In genomic region chr2:120863661-120864320, GRCh38 we compare ENCODE assay signal across 15 cellular contexts.
DNase-seq lines count a peak whose midpoint lies in the region; ATAC-seq and TF ChIP-seq lines count a peak whose summit lies in the region.
"Had no signal": no experiment of that assay in that cellular context is flagged by ENCODE, and none has a peak within 500 bp of the region (broad histone marks: within the 10 kb centered on the region; RNA-seq: fewer than 3 reads in every experiment).

No MANE protein-coding gene starts in this region.

- H3K9ac ChIP-seq in MM.1S (ENCODE audit: low read length) = no peak overlapping the region
- H3K9ac ChIP-seq: BLaER1 treated with 17β-estradiol and CSF1 and Interleukin-3, amounts not matched to agents 10 nM and 100 nM had no signal

- peaks cover 3% of the 10 kb centered on the region for H3K36me3 Mint-ChIP-seq in T-helper 17 cell (ENCODE audit: low read depth)
- H3K36me3 Mint-ChIP-seq: natural killer cell treated with Interleukin-12 subunit alpha and Interleukin-12 subunit beta and Interleukin-15 and Interleukin-18, amount 100 ng/mL, for 72 hours; T-cell had no signal

- H2AFZ ChIP-seq in MM.1S (ENCODE audit: low read length) = no peak overlapping the region

- no peaks in the 10 kb centered on the region for H3K4me1 ChIP-seq in MM.1S (ENCODE audit: low read length)
- peaks cover 4 to 15% of the 10 kb centered on the region in 2 donors for H3K4me1 ChIP-seq in thyroid gland

- H3K27ac Mint-ChIP-seq in T-helper 17 cell = no peak overlapping the region
- H3K27ac Mint-ChIP-seq: natural killer cell treated with Interleukin-12 subunit alpha and Interleukin-12 subunit beta and Interleukin-15 and Interleukin-18, amount 100 ng/mL, for 72 hours; T-cell had no signal

- TF ChIP-seq CTCF in AG09319 (IDR thresholded peaks at IDR 0.05; ENCODE audit: low read depth, low read length) (no peak), omental fat pad (IDR thresholded peaks at IDR 0.05) (no peak), MM.1S (IDR thresholded peaks at IDR 0.05; ENCODE audit: low read length) (no peak), thyroid gland (IDR thresholded peaks at IDR 0.05) (no peak)

- intact Hi-C loops in thyroid gland (cut with DNase I) = no loop called here

- no peaks in the 10 kb centered on the region for H3K9me2 ChIP-seq in MM.1S (replicated peaks; ENCODE audit: insufficient read depth, low read length)

- H3K4me3 ChIP-seq in MM.1S (ENCODE audit: low read length) (no peak overlapping the region), thyroid gland (replicated peaks in 1 of 3) (no peak overlapping the region)
- H3K4me3 ChIP-seq: BLaER1 treated with 17β-estradiol and CSF1 and Interleukin-3, amounts not matched to agents 10 nM and 100 nM; heart right ventricle had no signal

- 82 to 91% methylated on average over 10 of the region's 10 CpGs for WGBS in thyroid gland, 2 donors

- peaks cover 35% of the 10 kb centered on the region for H3K27me3 Mint-ChIP-seq in T-helper 17 cell

- H3K4me2 ChIP-seq in MM.1S (ENCODE audit: low read depth, low read length) = no peak overlapping the region
- H3K4me2 ChIP-seq: BLaER1 treated with 17β-estradiol and CSF1 and Interleukin-3, amounts not matched to agents 10 nM and 100 nM had no signal

- peak; percentile 80 for ATAC-seq in esophagus mucosa
- peak; percentile 84 for ATAC-seq in omental fat pad (ENCODE audit: low FRiP score)
- ATAC-seq in T-helper 17 cell = no peak
- ATAC-seq in HG02763 (IDR thresholded peaks at IDR 0.05; ENCODE audit: unreplicated experiment) = no peak
- ATAC-seq: natural killer cell treated with Interleukin-12 subunit alpha and Interleukin-12 subunit beta and Interleukin-15 and Interleukin-18, amount 100 ng/mL, for 72 hours; T-cell had no signal

- H3K27me3 ChIP-seq in MM.1S (replicated peaks; ENCODE audit: insufficient read depth, low read length) = no peaks in the 10 kb centered on the region; the same call in 1 of the 2 replicates
- H3K27me3 ChIP-seq in thyroid gland = no peaks in the 10 kb centered on the region

- DNase-seq in AG09319 (ENCODE audit: extremely low read depth, low read depth) = peak; percentile 45
- peak; percentile 22 for DNase-seq in NCI-H69 (lab: John Stamatoyannopoulos, UW)
- no peak for DNase-seq in omental fat pad (ENCODE audit: low spot score)
- DNase-seq in T-helper 17 cell = no peak
- no peak for DNase-seq in MM.1S
- DNase-seq in thyroid gland = no peak
- DNase-seq: activated CD8-positive, alpha-beta memory T cell treated with anti-CD3 and anti-CD28 coated beads, Interleukin-2, amount 50 U/mL, for 4 hours; caudate nucleus; heart right ventricle; KG1; T-cell had no signal

- H3K36me3 ChIP-seq in MM.1S (replicated peaks; ENCODE audit: insufficient read depth, low read length) (no peaks in the 10 kb centered on the region), thyroid gland (no peaks in the 10 kb centered on the region)
- H3K36me3 ChIP-seq: BLaER1 treated with 17β-estradiol and CSF1 and Interleukin-3, amounts not matched to agents 10 nM and 100 nM; heart right ventricle had no signal

- no peaks in the 10 kb centered on the region for H3K79me2 ChIP-seq in MM.1S (ENCODE audit: low read length)

- no peaks in the 10 kb centered on the region for H3K9me3 ChIP-seq in T-helper 17 cell (ENCODE audit: control insufficient read depth, low read length, poor library complexity, severe bottlenecking)
- H3K9me3 ChIP-seq in MM.1S (replicated peaks; ENCODE audit: insufficient read depth, low read length) = no peaks in the 10 kb centered on the region
- no peaks in the 10 kb centered on the region for H3K9me3 ChIP-seq in thyroid gland
- H3K9me3 ChIP-seq: BLaER1 treated with 17β-estradiol and CSF1 and Interleukin-3, amounts not matched to agents 10 nM and 100 nM; heart right ventricle had no signal

- no peak for TF ChIP-seq POLR2A in thyroid gland (IDR thresholded peaks at IDR 0.05)

- peaks cover 3% of the 10 kb centered on the region for H3K4me1 Mint-ChIP-seq in T-helper 17 cell
- H3K4me1 Mint-ChIP-seq: T-cell had no signal

- H4K20me1 ChIP-seq in MM.1S (ENCODE audit: insufficient read depth, low read length) = no peaks in the 10 kb centered on the region
- H4K20me1 ChIP-seq: BLaER1 treated with 17β-estradiol and CSF1 and Interleukin-3, amounts not matched to agents 10 nM and 100 nM had no signal

- H3K27ac ChIP-seq in MM.1S (ENCODE audit: low read length) (no peak overlapping the region), thyroid gland (no peak overlapping the region)
- H3K27ac ChIP-seq: BLaER1 treated with 17β-estradiol and CSF1 and Interleukin-3, amounts not matched to agents 10 nM and 100 nM had no signal

- no peak overlapping the region for H3K4me3 Mint-ChIP-seq in T-helper 17 cell
- H3K4me3 Mint-ChIP-seq: natural killer cell treated with Interleukin-12 subunit alpha and Interleukin-12 subunit beta and Interleukin-15 and Interleukin-18, amount 100 ng/mL, for 72 hours; T-cell had no signal

- H3F3A ChIP-seq in MM.1S (ENCODE audit: insufficient read depth, low read length) = no peaks in the 10 kb centered on the region

Comparison
In these comparisons a context has a peak if more than half of its experiments do, and no peak if none do; other contexts are left out.
1. DNase-seq: peak in AG09319 (single experiment) and NCI-H69 (single experiment); none in omental fat pad (single experiment), T-helper 17 cell (0 of 3), MM.1S (single experiment) and thyroid gland (0 of 2).
2. ATAC-seq: peak in esophagus mucosa (single experiment) and omental fat pad (single experiment); none in T-helper 17 cell (single experiment) and HG02763 (single experiment).